31 cellular contexts compared by ENCODE assay signal in genomic region chr17:20259668-20260067, GRCh38.
"Had no signal": no experiment of that assay in that cellular context is flagged by ENCODE, and none has a peak within 500 bp of the region (broad histone marks: within the 10 kb centered on the region; RNA-seq: fewer than 3 reads in every experiment).

No MANE protein-coding gene starts in this region.

- H3K4me3 Mint-ChIP-seq: natural killer cell treated with Interleukin-12 subunit alpha and Interleukin-12 subunit beta and Interleukin-15 and Interleukin-18, amount 100 ng/mL, for 72 hours; nephron progenitor cell; neural crest cell; stimulated activated memory B cell treated with anti-CD40 and anti-IgM and Interleukin-4, amounts not matched to agents 10 μg/mL and 1 μg/mL and 100 μg/mL, for 72 hours; stimulated activated naive CD8-positive, alpha-beta T cell treated with anti-CD3 and anti-CD28 coated beads, Interleukin-15, Interleukin-2, amounts not matched to agents 100 ng/mL and 50 ng/mL, for 24 hours had no signal

- H3K27me3 Mint-ChIP-seq: naive thymus-derived CD8-positive, alpha-beta T cell; natural killer cell treated with Interleukin-12 subunit alpha and Interleukin-12 subunit beta and Interleukin-15 and Interleukin-18, amount 100 ng/mL, for 72 hours; progenitor cell of endocrine pancreas; stimulated activated memory B cell treated with anti-CD40 and anti-IgM and Interleukin-4, amounts not matched to agents 10 μg/mL and 1 μg/mL and 100 μg/mL, for 72 hours; stimulated activated naive CD8-positive, alpha-beta T cell treated with anti-CD3 and anti-CD28 coated beads, Interleukin-15, Interleukin-2, amounts not matched to agents 100 ng/mL and 50 ng/mL, for 24 hours had no signal

- FAIRE-seq: urothelium cell line had no signal

- H2AFZ ChIP-seq: parathyroid adenoma had no signal

- H3K4me2 ChIP-seq: smooth muscle cell had no signal

- H3K9ac ChIP-seq: parathyroid adenoma had no signal

- H3K27me3 ChIP-seq: ovary, spleen, stomach, thyroid gland, tibial nerve, upper lobe of left lung, vagina had no signal

- H3K27ac Mint-ChIP-seq: natural killer cell treated with Interleukin-12 subunit alpha and Interleukin-12 subunit beta and Interleukin-15 and Interleukin-18, amount 100 ng/mL, for 72 hours; nephron progenitor cell; progenitor cell of endocrine pancreas; stimulated activated memory B cell treated with anti-CD40 and anti-IgM and Interleukin-4, amounts not matched to agents 10 μg/mL and 1 μg/mL and 100 μg/mL, for 72 hours; stimulated activated naive CD8-positive, alpha-beta T cell treated with anti-CD3 and anti-CD28 coated beads, Interleukin-15, Interleukin-2, amounts not matched to agents 100 ng/mL and 50 ng/mL, for 24 hours had no signal

- H3K4me1 Mint-ChIP-seq: stimulated activated memory B cell treated with anti-CD40 and anti-IgM and Interleukin-4, amounts not matched to agents 10 μg/mL and 1 μg/mL and 100 μg/mL, for 72 hours had no signal

- ATAC-seq: naive thymus-derived CD8-positive, alpha-beta T cell; natural killer cell treated with Interleukin-12 subunit alpha and Interleukin-12 subunit beta and Interleukin-15 and Interleukin-18, amount 100 ng/mL, for 72 hours; psoas muscle; right cardiac atrium; sciatic nerve; stimulated activated memory B cell treated with anti-CD40 and anti-IgM and Interleukin-4, amounts not matched to agents 10 μg/mL and 1 μg/mL and 100 μg/mL, for 72 hours had no signal

- H3K9me3 ChIP-seq: ovary, psoas muscle, stomach, thoracic aorta, thyroid gland, upper lobe of left lung, vagina had no signal

- H3K4me1 ChIP-seq: parathyroid adenoma, psoas muscle, stomach, thyroid gland, tibial nerve, upper lobe of left lung, vagina had no signal

- DNase-seq: naive thymus-derived CD8-positive, alpha-beta T cell; nephron progenitor cell; occipital lobe; ovary; posterior cingulate gyrus; psoas muscle; right cardiac atrium; spleen; stimulated activated CD4-positive, alpha-beta T cell treated with anti-CD3 and anti-CD28 coated beads, Interleukin-12 subunit alpha, Interleukin-12 subunit beta, amount 100 ng/mL, for 4 hours; stimulated activated CD4-positive, alpha-beta T cell treated with anti-CD3 and anti-CD28 coated beads, Interleukin-1b, Interleukin-23, amount 100 ng/mL, for 48 hours; stimulated activated CD4-positive, alpha-beta T cell treated with anti-CD3 and anti-CD28 coated beads, Interleukin-4, amount 100 ng/mL, for 1 hour; stimulated activated CD4-positive, alpha-beta T cell treated with anti-CD3 and anti-CD28 coated beads, Interleukin-4, amount 100 ng/mL, for 4 hours; stimulated activated CD8-positive, alpha-beta memory T cell treated with anti-CD3 and anti-CD28 coated beads, Interleukin-4, amount 100 ng/mL, for 48 hours; stimulated activated naive CD4-positive, alpha-beta T cell; stomach; thyroid gland; trophoblast cell; upper lobe of left lung had no signal

- H3K4me3 ChIP-seq: ovary, psoas muscle, skin epidermis, smooth muscle cell, spleen, stomach, thoracic aorta, thyroid gland, tibial nerve, upper lobe of left lung, vagina had no signal

- H3K36me3 ChIP-seq: ovary, vagina had no signal

- H3K27ac ChIP-seq: ovary, parathyroid adenoma, psoas muscle, skin epidermis, spleen, stomach, thyroid gland, tibial nerve, upper lobe of left lung, vagina had no signal

- H3K79me2 ChIP-seq: parathyroid adenoma had no signal

- H3K9me3 Mint-ChIP-seq: neural crest cell; stimulated activated naive CD8-positive, alpha-beta T cell treated with anti-CD3 and anti-CD28 coated beads, Interleukin-15, Interleukin-2, amounts not matched to agents 100 ng/mL and 50 ng/mL, for 24 hours had no signal
